In the genomic region with DNA sequence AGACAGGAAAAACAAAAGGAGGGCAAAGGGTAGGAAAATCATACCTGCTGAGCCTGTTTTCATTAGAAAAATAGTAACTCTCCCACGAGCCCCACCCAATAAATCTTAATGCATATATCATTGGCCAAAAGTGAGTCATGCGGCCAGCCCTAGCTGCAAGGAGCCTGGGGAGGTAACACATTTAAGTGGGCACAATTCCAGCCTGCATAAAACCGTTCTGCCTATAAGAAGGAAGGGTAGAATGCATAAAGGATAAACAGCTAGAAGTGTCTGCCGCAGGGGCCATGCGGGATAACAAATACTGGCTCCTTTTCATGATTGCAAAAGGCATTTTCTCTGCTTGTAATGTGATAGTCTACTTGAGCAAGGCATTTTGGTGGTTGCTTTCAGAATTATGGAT, we compare ENCODE assay signal across 13 cellular contexts. TPM values are rescaled to one million over a fixed set of nuclear protein-coding genes. Genes with fewer than 3 reads are reported as not detected.
DNase-seq lines count a peak whose midpoint lies in the region; ATAC-seq and TF ChIP-seq lines count a peak whose summit lies in the region.
"Had no signal": no experiment of that assay in that cellular context is flagged by ENCODE, and none has a peak within 500 bp of the region (broad histone marks: within the 10 kb centered on the region; RNA-seq: fewer than 3 reads in every experiment).

No MANE protein-coding gene starts in this region.

- no peaks in the 10 kb centered on the region for H3K79me2 ChIP-seq in Karpas-422 (ENCODE audit: low read length)

- no peak for TF ChIP-seq POLR2A in stomach (IDR thresholded peaks at IDR 0.05)

- TF ChIP-seq EP300 in stomach (IDR thresholded peaks at IDR 0.05) = no peak

- H3K27ac ChIP-seq in stomach (no peak overlapping the region), Karpas-422 (ENCODE audit: low read length) (no peak overlapping the region)
- H3K27ac ChIP-seq: esophagus muscularis mucosa had no signal

- no peak overlapping the region for H2AFZ ChIP-seq in Karpas-422 (ENCODE audit: low read length)

- intact Hi-C loops in stomach (cut with DNase I; ENCODE audit: low total_unique reads) = no loop called here

- H3K9ac ChIP-seq in Karpas-422 (ENCODE audit: low read length) = no peak overlapping the region
- H3K9ac ChIP-seq: SK-N-SH had no signal

- no peak overlapping the region for H3K27ac Mint-ChIP-seq in endothelial cell (ENCODE audit: unreplicated experiment)
- H3K27ac Mint-ChIP-seq: activated T-cell treated with anti-CD3 and anti-CD28 coated beads, Interleukin-2, amount 50 U/mL, for 72 hours; stimulated activated naive CD8-positive, alpha-beta T cell treated with anti-CD3 and anti-CD28 coated beads, Interleukin-15, amount 100 ng/mL, for 72 hours had no signal

- DNase-seq in HT1080 (ENCODE audit: low read depth) = peak; percentile 2
- peak; percentile 64 for DNase-seq in NCI-H345 (lab: John Stamatoyannopoulos, UW)
- peak; percentile 17 for DNase-seq in dedifferentiated amniotic fluid mesenchymal stem cell (ENCODE audit: extremely low spot score)
- DNase-seq in stomach = peak; percentile 37
- no peak for DNase-seq in endothelial cell (ENCODE audit: low spot score)
- no peak for DNase-seq in Karpas-422
- DNase-seq: activated T-cell treated with anti-CD3 and anti-CD28 coated beads, Interleukin-2, amount 50 U/mL, for 72 hours; SK-N-SH; stimulated activated CD4-positive, alpha-beta T cell treated with anti-CD3 and anti-CD28 coated beads, Interleukin-4, amount 100 ng/mL, for 4 hours; stimulated activated naive CD8-positive, alpha-beta T cell treated with anti-CD3 and anti-CD28 coated beads, Interleukin-15, amount 100 ng/mL, for 72 hours had no signal

- H3K4me1 ChIP-seq in stomach = peaks cover 0 to 6% (median 0%) of the 10 kb centered on the region in 4 donors
- no peaks in the 10 kb centered on the region; the same call in 1 of the 2 replicates for H3K4me1 ChIP-seq in Karpas-422 (ENCODE audit: low read length)
- H3K4me1 ChIP-seq: esophagus muscularis mucosa had no signal

- no peaks in the 10 kb centered on the region for H3K9me3 Mint-ChIP-seq in endothelial cell (ENCODE audit: unreplicated experiment)
- H3K9me3 Mint-ChIP-seq: activated T-cell treated with anti-CD3 and anti-CD28 coated beads, Interleukin-2, amount 50 U/mL, for 72 hours; brain; stimulated activated naive CD8-positive, alpha-beta T cell treated with anti-CD3 and anti-CD28 coated beads, Interleukin-15, amount 100 ng/mL, for 72 hours had no signal

- TF ChIP-seq CTCF in stomach (IDR thresholded peaks at IDR 0.05) (no peak), endothelial cell (IDR thresholded peaks at IDR 0.05; ENCODE audit: unreplicated experiment) (no peak)

- H3K9me3 ChIP-seq in stomach = no peaks in the 10 kb centered on the region
- H3K9me3 ChIP-seq in Karpas-422 (ENCODE audit: low read length) = no peaks in the 10 kb centered on the region
- H3K9me3 ChIP-seq: esophagus muscularis mucosa, SK-N-SH had no signal

- no peak overlapping the region for H3K4me3 Mint-ChIP-seq in endothelial cell (ENCODE audit: unreplicated experiment)
- H3K4me3 Mint-ChIP-seq: activated T-cell treated with anti-CD3 and anti-CD28 coated beads, Interleukin-2, amount 50 U/mL, for 72 hours; brain; stimulated activated naive CD8-positive, alpha-beta T cell treated with anti-CD3 and anti-CD28 coated beads, Interleukin-15, amount 100 ng/mL, for 72 hours had no signal

- no peaks in the 10 kb centered on the region for H3K27me3 ChIP-seq in stomach
- H3K27me3 ChIP-seq in Karpas-422 (ENCODE audit: low read length) = no peaks in the 10 kb centered on the region
- H3K27me3 ChIP-seq: esophagus muscularis mucosa had no signal

- H3K4me2 ChIP-seq in Karpas-422 (ENCODE audit: low read depth, low read length, poor library complexity, severe bottlenecking) = no peak overlapping the region
- H3K4me2 ChIP-seq: SK-N-SH had no signal

- no peaks in the 10 kb centered on the region for H4K20me1 ChIP-seq in Karpas-422 (ENCODE audit: insufficient read depth, low read depth, low read length)

- no peaks in the 10 kb centered on the region for H3K36me3 Mint-ChIP-seq in endothelial cell (ENCODE audit: low read depth, unreplicated experiment)
- H3K36me3 Mint-ChIP-seq: brain had no signal

- H3K4me3 ChIP-seq in stomach (no peak overlapping the region), Karpas-422 (ENCODE audit: low read length) (no peak overlapping the region)
- H3K4me3 ChIP-seq: esophagus muscularis mucosa had no signal

- no peak for ATAC-seq in GM18502 (IDR thresholded peaks at IDR 0.05; ENCODE audit: poor library complexity, unreplicated experiment)
- ATAC-seq: activated T-cell treated with anti-CD3 and anti-CD28 coated beads, Interleukin-2, amount 50 U/mL, for 72 hours; stimulated activated naive CD8-positive, alpha-beta T cell treated with anti-CD3 and anti-CD28 coated beads, Interleukin-15, amount 100 ng/mL, for 72 hours had no signal

- H3K27me3 Mint-ChIP-seq in endothelial cell (ENCODE audit: unreplicated experiment) = no peaks in the 10 kb centered on the region
- H3K27me3 Mint-ChIP-seq: stimulated activated naive CD8-positive, alpha-beta T cell treated with anti-CD3 and anti-CD28 coated beads, Interleukin-15, amount 100 ng/mL, for 72 hours had no signal

- H3K36me3 ChIP-seq in stomach (no peaks in the 10 kb centered on the region), Karpas-422 (ENCODE audit: insufficient read depth, low read length) (no peaks in the 10 kb centered on the region)
- H3K36me3 ChIP-seq: esophagus muscularis mucosa had no signal

- H3K9me2 ChIP-seq in Karpas-422 (replicated peaks; ENCODE audit: insufficient read depth, low read length) = no peaks in the 10 kb centered on the region
- H3K9me2 ChIP-seq: SK-N-SH had no signal

- 33 to 77% (median 48%) methylated on average over 5 of the region's 5 CpGs for WGBS in stomach, 5 donors

- peaks cover 2% of the 10 kb centered on the region for H3K4me1 Mint-ChIP-seq in endothelial cell (ENCODE audit: unreplicated experiment)
- H3K4me1 Mint-ChIP-seq: stimulated activated naive CD8-positive, alpha-beta T cell treated with anti-CD3 and anti-CD28 coated beads, Interleukin-15, amount 100 ng/mL, for 72 hours had no signal

RNA-seq across cellular contexts. Expression of a gene that starts 37.1 kb away (rescaled TPM):
- not detected in 2 replicates for total RNA-seq in HT1080 (2014; rRNA removed; shearing (Covaris generic))
- 0.09 TPM in 1 of 2 replicates, not detected in the other for polyA plus RNA-seq in HT1080 (2015; cell fraction: cytosol; rRNA removed)
- not detected in 2 replicates for polyA plus RNA-seq in HT1080 (2015; cell fraction: nucleus; rRNA removed)
- total RNA-seq in stomach (1 to 10 TPM in 3 of 5 donors, under 1 TPM in 1, not detected in 1; 0.87 to 10.0 (median 5.3) TPM), endothelial cell (ENCODE audit: unreplicated experiment) (0.41 TPM)
- 1 to 10 TPM in 2 of 3 donors, under 1 TPM in 1; 0.37 to 1.5 (median 1.5) TPM for polyA plus RNA-seq in stomach
- total RNA-seq in Karpas-422 (2014; rRNA removed; shearing (Covaris generic); ENCODE audit: low replicate concordance) = not detected in 2 replicates

Comparison
In these comparisons a context has a peak if more than half of its experiments do, and no peak if none do; other contexts are left out.
1. DNase-seq: peak in HT1080 (single experiment), NCI-H345 (single experiment), dedifferentiated amniotic fluid mesenchymal stem cell (single experiment) and stomach (single experiment); none in endothelial cell (single experiment) and Karpas-422 (single experiment).